ENCODE assay signal across 1 cellular context in genomic region chr12:79444089-79444488, GRCh38.
TF ChIP-seq lines count a peak whose summit lies in the region.

No MANE protein-coding gene starts in this region.

TF ChIP-seq in HepG2, 621 proteins besides CTCF, POLR2A, EP300 and RAD21 (continued from another document):
- TF ChIP-seq AKNA (CRISPR knock-in tag; IDR thresholded peaks at IDR 0.05; ENCODE audit: borderline replicate concordance) (no peak), THAP11 (CRISPR knock-in tag; IDR thresholded peaks at IDR 0.05) (no peak)
